12 cellular contexts compared by ENCODE assay signal in genomic region chr9:3963266-3964019, GRCh38.
DNase-seq lines count a peak whose midpoint lies in the region; ATAC-seq, FAIRE-seq and TF ChIP-seq lines count a peak whose summit lies in the region.
"Had no signal": no experiment of that assay in that cellular context is flagged by ENCODE, and none has a peak within 500 bp of the region (broad histone marks: within the 10 kb centered on the region; RNA-seq: fewer than 3 reads in every experiment).

No MANE protein-coding gene starts in this region.

- H3K27me3 ChIP-seq in left lung (no peaks in the 10 kb centered on the region), H7 (ENCODE audit: control insufficient read depth, insufficient read depth, low read length) (no peaks in the 10 kb centered on the region)
- H3K27me3 ChIP-seq: BLaER1 treated with 17β-estradiol and CSF1 and Interleukin-3, amounts not matched to agents 10 nM and 100 nM had no signal

- H3K36me3 ChIP-seq in left lung (no peaks in the 10 kb centered on the region), H7 (replicated peaks; ENCODE audit: control insufficient read depth, insufficient read depth, low read length) (no peaks in the 10 kb centered on the region)
- H3K36me3 ChIP-seq: BLaER1 treated with 17β-estradiol and CSF1 and Interleukin-3, amounts not matched to agents 10 nM and 100 nM had no signal

- intact Hi-C loops in left lung (cut with DNase I): no loop called here

- peaks cover 0 to 17% of the 10 kb centered on the region in 2 donors for H3K4me1 ChIP-seq in left lung

- no peaks in the 10 kb centered on the region for H3K9me3 ChIP-seq in left lung

- TF ChIP-seq CTCF in 22Rv1 (IDR thresholded peaks at IDR 0.05) (no peak), left lung (IDR thresholded peaks at IDR 0.05) (no peak), D721Med (IDR thresholded peaks at IDR 0.05; ENCODE audit: insufficient read depth, missing control alignments) (no peak)

- FAIRE-seq in HTR-8/SVneo (lab: Jason Lieb, UNC): no peak
- no peak for FAIRE-seq in D721Med (lab: Jason Lieb, UNC)

- ATAC-seq in left lung (peak; percentile 59), GM18511 (IDR thresholded peaks at IDR 0.05; ENCODE audit: unreplicated experiment) (no peak)

- H3K27ac ChIP-seq in 22Rv1 (0 out of 2 replicates have a peak overlapping the region, but pooled peaks have one; percentile 44), caudate nucleus (ENCODE audit: low read depth, low read length) (peak overlapping the region; percentile 3), left lung (no peak overlapping the region)
- H3K27ac ChIP-seq: BLaER1 treated with 17β-estradiol and CSF1 and Interleukin-3, amounts not matched to agents 10 nM and 100 nM had no signal

- H3K4me3 ChIP-seq in left lung (no peak overlapping the region), H7 (ENCODE audit: insufficient read depth, low read depth, low read length) (no peak overlapping the region)
- H3K4me3 ChIP-seq: BLaER1 treated with 17β-estradiol and CSF1 and Interleukin-3, amounts not matched to agents 10 nM and 100 nM had no signal

- peak; percentile 30 for DNase-seq in HTR-8/SVneo (ENCODE audit: insufficient read length, low spot score)
- DNase-seq in caudate nucleus (lab: John Stamatoyannopoulos, UW): no peak
- no peak for DNase-seq in left lung
- no peak for DNase-seq in D721Med (ENCODE audit: insufficient read length, low spot score)
- DNase-seq in NCI-H2227 treated with DMSO at 0.1 percent for 48 hours (lab: John Stamatoyannopoulos, UW): no peak
- DNase-seq in H7: no peak
- DNase-seq: activated CD8-positive, alpha-beta memory T cell treated with anti-CD3 and anti-CD28 coated beads, Interleukin-2, amount 50 U/mL, for 48 hours; effector CD8-positive, alpha-beta T cell; Karpas-422 had no signal

Comparison
In these comparisons a context has a peak if more than half of its experiments do, and no peak if none do; other contexts are left out.
1. H3K27ac ChIP-seq: peak in 22Rv1 (single experiment) and caudate nucleus (single experiment); none in left lung (0 of 2).